In genomic region chr19:33740811-33741396, GRCh38 we compare ENCODE assay signal across 9 cellular contexts. TPM values are rescaled to one million over a fixed set of nuclear protein-coding genes. Genes with fewer than 3 reads are reported as not detected.
A peak's percentile ranks its signal among the peaks of the same experiment; 100 is the strongest.
DNase-seq lines count a peak whose midpoint lies in the region; ATAC-seq lines count a peak whose summit lies in the region.
"Had no signal": no experiment of that assay in that cellular context is flagged by ENCODE, and none has a peak within 500 bp of the region (broad histone marks: within the 10 kb centered on the region; RNA-seq: fewer than 3 reads in every experiment).

No MANE protein-coding gene starts in this region.

- no peaks in the 10 kb centered on the region for H3K27me3 Mint-ChIP-seq in activated CD4-positive, alpha-beta memory T cell treated with anti-CD3 and anti-CD28 coated beads, Interleukin-2, amount 10 ng/mL, durations not matched to agents 7 days and 5 days

- DNase-seq in COLO829 (ENCODE audit: low spot score) = peak; percentile 19
- DNase-seq in HT1080 (ENCODE audit: low read depth) = peak; percentile 15
- peak; percentile 30 for DNase-seq in activated CD4-positive, alpha-beta memory T cell treated with anti-CD3 and anti-CD28 coated beads, Interleukin-2, amount 10 ng/mL, durations not matched to agents 7 days and 5 days
- peak; percentile 27 for DNase-seq in iris pigment epithelial cell (ENCODE audit: low read depth)
- no peak for DNase-seq in D341Med (ENCODE audit: low spot score)
- DNase-seq in activated effector memory CD4-positive, alpha-beta T cell treated with anti-CD3 and anti-CD28 coated beads, Interleukin-2, amount 50 U/mL, for 16 hours = no peak
- DNase-seq: occipital lobe had no signal

- H3K36me3 Mint-ChIP-seq in activated CD4-positive, alpha-beta memory T cell treated with anti-CD3 and anti-CD28 coated beads, Interleukin-2, amount 10 ng/mL, durations not matched to agents 7 days and 5 days (ENCODE audit: low read depth) = no peaks in the 10 kb centered on the region

- POLR2A ChIA-PET in activated CD4-positive, alpha-beta memory T cell treated with anti-CD3 and anti-CD28 coated beads, Interleukin-2, amount 10 ng/mL, durations not matched to agents 7 days and 5 days (lab: Charles Lee) = no interaction called here

- no peak overlapping the region for H3K27ac Mint-ChIP-seq in activated CD4-positive, alpha-beta memory T cell treated with anti-CD3 and anti-CD28 coated beads, Interleukin-2, amount 10 ng/mL, durations not matched to agents 7 days and 5 days

- H3K9me3 Mint-ChIP-seq in activated CD4-positive, alpha-beta memory T cell treated with anti-CD3 and anti-CD28 coated beads, Interleukin-2, amount 10 ng/mL, durations not matched to agents 7 days and 5 days = no peaks in the 10 kb centered on the region

- ATAC-seq in GM21619 (IDR thresholded peaks at IDR 0.05; ENCODE audit: unreplicated experiment) (no peak), GM21529 (IDR thresholded peaks at IDR 0.05; ENCODE audit: unreplicated experiment) (no peak)

- no peaks in the 10 kb centered on the region for H3K4me1 Mint-ChIP-seq in activated CD4-positive, alpha-beta memory T cell treated with anti-CD3 and anti-CD28 coated beads, Interleukin-2, amount 10 ng/mL, durations not matched to agents 7 days and 5 days

- H3K4me3 Mint-ChIP-seq in activated CD4-positive, alpha-beta memory T cell treated with anti-CD3 and anti-CD28 coated beads, Interleukin-2, amount 10 ng/mL, durations not matched to agents 7 days and 5 days = no peak overlapping the region

- CTCF ChIA-PET in activated CD4-positive, alpha-beta memory T cell treated with anti-CD3 and anti-CD28 coated beads, Interleukin-2, amount 10 ng/mL, durations not matched to agents 7 days and 5 days (lab: Charles Lee) = interaction anchor here (0.6 kb wide), 1 partner anchor 93 kb away, joined by 3 read pairs; no protein-coding TSS in a partner anchor

RNA-seq across cellular contexts. Expression of gene KCTD15, which starts 55.8 kb away (rescaled TPM):
- total RNA-seq in HT1080 (2014; rRNA removed; shearing (Covaris generic)) = 47.9 and 58.5 TPM in 2 replicates
- polyA plus RNA-seq in HT1080 (2015; cell fraction: cytosol; rRNA removed) = 31.3 and 44.1 TPM in 2 replicates
- 84.1 and 125 TPM in 2 replicates for polyA plus RNA-seq in HT1080 (2015; cell fraction: nucleus; rRNA removed)
- total RNA-seq in activated CD4-positive, alpha-beta memory T cell treated with anti-CD3 and anti-CD28 coated beads, Interleukin-2, amount 10 ng/mL, durations not matched to agents 7 days and 5 days = 10 to 100 TPM; 10.9 to 11.6 TPM

Comparison
In these comparisons a context has a peak if more than half of its experiments do, and no peak if none do; other contexts are left out.
1. DNase-seq: peak in COLO829 (single experiment), HT1080 (single experiment), activated CD4-positive, alpha-beta memory T cell treated with anti-CD3 and anti-CD28 coated beads, Interleukin-2, amount 10 ng/mL, durations not matched to agents 7 days and 5 days (single experiment) and iris pigment epithelial cell (single experiment); none in D341Med (single experiment) and activated effector memory CD4-positive, alpha-beta T cell treated with anti-CD3 and anti-CD28 coated beads, Interleukin-2, amount 50 U/mL, for 16 hours (single experiment).